ENCODE assay signal across 28 cellular contexts in genomic region chr2:34646901-34647300, GRCh38.
"Had no signal": no experiment of that assay in that cellular context is flagged by ENCODE, and none has a peak within 500 bp of the region (broad histone marks: within the 10 kb centered on the region; RNA-seq: fewer than 3 reads in every experiment).

No MANE protein-coding gene starts in this region.

- H3K27me3 ChIP-seq: colonic mucosa, dorsolateral prefrontal cortex, esophagus muscularis mucosa, esophagus squamous epithelium, foreskin keratinocyte, gastrocnemius medialis, gastroesophageal sphincter, heart left ventricle, heart right ventricle had no signal

- H3K9me3 ChIP-seq: colonic mucosa, esophagus muscularis mucosa, gastrocnemius medialis had no signal

- FAIRE-seq: colon, endometrium, endothelial cell of umbilical vein, frontal cortex had no signal

- H3K36me3 ChIP-seq: colonic mucosa, esophagus muscularis mucosa, esophagus squamous epithelium, gastrocnemius medialis, gastroesophageal sphincter, heart left ventricle, heart right ventricle had no signal

- ATAC-seq: effector memory CD8-positive, alpha-beta T cell; esophagus mucosa; foreskin keratinocyte; gastrocnemius medialis; gastroesophageal sphincter; heart left ventricle; heart right ventricle had no signal

- DNase-seq: colonic mucosa; cortex of kidney; dermis blood vessel endothelial cell; dorsolateral prefrontal cortex; effector CD4-positive, alpha-beta T cell; effector CD8-positive, alpha-beta T cell; effector memory CD4-positive, alpha-beta T cell; effector memory CD8-positive, alpha-beta T cell; endodermal cell; erythroblast; esophagus squamous epithelium; foreskin fibroblast; foreskin keratinocyte; foreskin melanocyte; gastrocnemius medialis; glutamatergic neuron; head of caudate nucleus; heart left ventricle; heart right ventricle had no signal

- H3K4me3 ChIP-seq: colonic mucosa, coronary artery, dorsolateral prefrontal cortex, esophagus muscularis mucosa, esophagus squamous epithelium, gastrocnemius medialis, gastroesophageal sphincter, heart left ventricle, heart right ventricle had no signal

- H3K4me1 ChIP-seq: colonic mucosa, esophagus muscularis mucosa, esophagus squamous epithelium, foreskin keratinocyte, gastrocnemius medialis, gastroesophageal sphincter, heart left ventricle, heart right ventricle had no signal

- H3K27ac ChIP-seq: colonic mucosa, coronary artery, dorsolateral prefrontal cortex, epithelial cell of prostate, esophagus muscularis mucosa, esophagus squamous epithelium, foreskin keratinocyte, gastrocnemius medialis, gastroesophageal sphincter, heart left ventricle, heart right ventricle had no signal
